In genomic region chr3:110577856-110578255, GRCh38 we compare ENCODE assay signal across 1 cellular context.
TF ChIP-seq lines count a peak whose summit lies in the region.

No MANE protein-coding gene starts in this region.

TF ChIP-seq in IMR-90, 13 proteins besides CTCF, POLR2A, EP300 and RAD21 (continued from another document):
- no peak for TF ChIP-seq USF2 (IDR thresholded peaks at IDR 0.05; ENCODE audit: low read depth, low read length)
- no peak for TF ChIP-seq RFX5 (IDR thresholded peaks at IDR 0.05; ENCODE audit: low read depth, low read length)
- no peak for TF ChIP-seq RCOR1 (IDR thresholded peaks at IDR 0.05; ENCODE audit: insufficient replicate concordance, low read length)
- TF ChIP-seq MAZ (IDR thresholded peaks at IDR 0.05; ENCODE audit: borderline replicate concordance, low read depth, low read length), result no peak
